In the genomic region with DNA sequence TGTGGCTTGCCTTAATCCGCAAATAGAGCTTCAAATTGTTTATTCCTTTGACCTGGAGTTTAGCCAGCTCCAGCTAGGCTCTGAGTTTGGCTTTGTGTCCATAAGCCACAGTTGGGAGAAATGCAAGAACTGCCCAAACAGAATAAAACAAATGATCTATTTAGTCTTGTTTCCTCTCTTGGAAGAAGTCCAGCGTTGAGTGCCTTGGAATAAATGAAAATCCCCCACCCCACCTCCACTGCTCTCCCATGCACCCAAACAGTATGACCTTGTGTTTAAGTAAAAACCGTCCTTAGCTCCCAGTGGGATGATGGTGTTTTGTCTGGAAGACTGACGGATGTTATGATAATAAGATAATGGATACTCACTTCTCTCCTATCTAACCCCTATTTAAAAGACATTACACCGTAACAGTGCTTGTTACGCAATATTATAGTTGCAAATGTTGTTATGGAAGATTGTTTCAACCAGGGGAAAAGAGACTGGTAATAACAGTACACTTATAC, we compare ENCODE assay signal across 2 cellular contexts.
TF ChIP-seq lines count a peak whose summit lies in the region.

No MANE protein-coding gene starts in this region.

TF ChIP-seq in A549, 52 proteins besides CTCF, POLR2A, EP300 and RAD21:
- peak; percentile 37 to 64; a peak in 3 of 4 replicates for TF ChIP-seq CEBPB (IDR thresholded peaks at IDR 0.05)
- no peak for TF ChIP-seq HEYL (CRISPR knock-in tag; IDR thresholded peaks at IDR 0.05)
- no peak for TF ChIP-seq NFE2L2 (conservative IDR thresholded peaks at IDR 0.05; ENCODE audit: low read length)
- TF ChIP-seq FOXS1 (CRISPR knock-in tag; IDR thresholded peaks at IDR 0.05) = no peak
- TF ChIP-seq CBX2 (IDR thresholded peaks at IDR 0.05; ENCODE audit: borderline replicate concordance, low read depth) = no peak
- no peak for TF ChIP-seq ELK1 (IDR thresholded peaks at IDR 0.05; ENCODE audit: low read depth, low read length)

TF ChIP-seq in K562, 482 proteins besides CTCF, POLR2A, EP300 and RAD21:
- TF ChIP-seq CBX3 (IDR thresholded peaks at IDR 0.05; ENCODE audit: borderline replicate concordance in 1 of 2, low read length in 2 of 2) = no peak
- TF ChIP-seq ZNF518B (CRISPR knock-in tag; IDR thresholded peaks at IDR 0.05) = no peak
- no peak for TF ChIP-seq SIN3A (IDR thresholded peaks at IDR 0.05; ENCODE audit: borderline replicate concordance in 2 of 2, control insufficient read depth in 1 of 2, low read depth in 2 of 2, low read length in 2 of 2)
- TF ChIP-seq TCF7 (IDR thresholded peaks at IDR 0.05; ENCODE audit: borderline replicate concordance) = no peak
- no peak for TF ChIP-seq CEBPG (CRISPR knock-in tag; IDR thresholded peaks at IDR 0.05)
- peak; percentile 60 to 72; a peak in 3 of 4 replicates for TF ChIP-seq CEBPG (tag; conservative IDR thresholded peaks at IDR 0.05 in 1 of 2, IDR thresholded peaks at IDR 0.05 in 1 of 2)
- TF ChIP-seq NFIC (IDR thresholded peaks at IDR 0.05) = no peak
- TF ChIP-seq CEBPB (tag; IDR thresholded peaks at IDR 0.05) = peak; percentile 61
- TF ChIP-seq SMC3 (conservative IDR thresholded peaks at IDR 0.05; ENCODE audit: insufficient read depth, low read depth, low read length) = no peak
- no peak for TF ChIP-seq SNIP1 (IDR thresholded peaks at IDR 0.05; ENCODE audit: low read depth)
